1 cellular context compared by ENCODE assay signal in genomic region chr6:53795702-53796450, GRCh38.
A peak's percentile ranks its signal among the peaks of the same experiment; 100 is the strongest.
TF ChIP-seq lines count a peak whose summit lies in the region.

No MANE protein-coding gene starts in this region.

TF ChIP-seq in HepG2, 621 proteins besides CTCF, POLR2A, EP300 and RAD21 (continued from another document and continues in another):
- TF ChIP-seq FUBP1 (CRISPR knock-in tag; IDR thresholded peaks at IDR 0.05; ENCODE audit: borderline replicate concordance): no peak
- peak; percentile 24; the same call in 1 of the 2 replicates for TF ChIP-seq HOXA3 (CRISPR knock-in tag; IDR thresholded peaks at IDR 0.05)
- TF ChIP-seq AHDC1 (CRISPR knock-in tag; IDR thresholded peaks at IDR 0.05; ENCODE audit: borderline replicate concordance): peak; percentile 60; the same call in 1 of the 2 replicates
- peak; percentile 68 for TF ChIP-seq MEF2D (CRISPR knock-in tag; IDR thresholded peaks at IDR 0.05)
- no peak for TF ChIP-seq HOXA7 (CRISPR knock-in tag; IDR thresholded peaks at IDR 0.05)
- 0 out of 2 replicates have a peak, but pooled peaks have one; percentile 48 for TF ChIP-seq MTERF4 (CRISPR knock-in tag; IDR thresholded peaks at IDR 0.05)
- 0 out of 2 replicates have a peak, but pooled peaks have one; percentile 16 for TF ChIP-seq RCOR2 (CRISPR knock-in tag; IDR thresholded peaks at IDR 0.05)
- no peak for TF ChIP-seq EHMT2 (IDR thresholded peaks at IDR 0.05; ENCODE audit: borderline replicate concordance, low read depth, low read length)
- no peak for TF ChIP-seq ARID2 (CRISPR knock-in tag; IDR thresholded peaks at IDR 0.05; ENCODE audit: borderline replicate concordance)
- TF ChIP-seq GTF3A (CRISPR knock-in tag; conservative IDR thresholded peaks at IDR 0.05): no peak
- TF ChIP-seq ATF7-NPFF (CRISPR knock-in tag; IDR thresholded peaks at IDR 0.05; ENCODE audit: low read depth): peak; percentile 62; the same call in 1 of the 2 replicates
- TF ChIP-seq KLF6 (CRISPR knock-in tag; IDR thresholded peaks at IDR 0.05): 0 out of 2 replicates have a peak, but pooled peaks have one; percentile 47
- peak; percentile 64; the same call in 1 of the 2 replicates for TF ChIP-seq PITX1 (CRISPR knock-in tag; IDR thresholded peaks at IDR 0.05)
- TF ChIP-seq SAP130 (CRISPR knock-in tag; IDR thresholded peaks at IDR 0.05; ENCODE audit: low read depth): peak; percentile 67
- TF ChIP-seq BCLAF1 (IDR thresholded peaks at IDR 0.05): no peak
- no peak for TF ChIP-seq ZFP36L1 (CRISPR knock-in tag; IDR thresholded peaks at IDR 0.05)
- TF ChIP-seq ARID4A (CRISPR knock-in tag; IDR thresholded peaks at IDR 0.05; ENCODE audit: borderline replicate concordance): peak; percentile 67
- TF ChIP-seq SOX6 (IDR thresholded peaks at IDR 0.05): no peak
- 0 out of 2 replicates have a peak, but pooled peaks have one; percentile 19 for TF ChIP-seq SOX6 (CRISPR knock-in tag; IDR thresholded peaks at IDR 0.05)
- no peak for TF ChIP-seq NFIC (IDR thresholded peaks at IDR 0.05; ENCODE audit: low read length)
- peak; percentile 90 for TF ChIP-seq KMT2A (CRISPR knock-in tag; IDR thresholded peaks at IDR 0.05)
- TF ChIP-seq KDM5B (CRISPR knock-in tag; IDR thresholded peaks at IDR 0.05; ENCODE audit: borderline replicate concordance): peak; percentile 84
- TF ChIP-seq GATAD1 (CRISPR knock-in tag; IDR thresholded peaks at IDR 0.05): peak; percentile 56; the same call in 1 of the 2 replicates
- no peak for TF ChIP-seq ZNF549 (CRISPR knock-in tag; IDR thresholded peaks at IDR 0.05)
- TF ChIP-seq ZNF343 (CRISPR knock-in tag; IDR thresholded peaks at IDR 0.05): peak; percentile 52; the same call in 1 of the 2 replicates
- TF ChIP-seq FOXP4 (CRISPR knock-in tag; IDR thresholded peaks at IDR 0.05): peak; percentile 21
- peak; percentile 86 for TF ChIP-seq ZFX (CRISPR knock-in tag; IDR thresholded peaks at IDR 0.05; ENCODE audit: low read depth)
- TF ChIP-seq PCBP1 (IDR thresholded peaks at IDR 0.05; ENCODE audit: borderline replicate concordance, low read depth, low read length): 0 out of 2 replicates have a peak, but pooled peaks have one; percentile 15
- TF ChIP-seq MAFK (conservative IDR thresholded peaks at IDR 0.05 in 1 of 2, IDR thresholded peaks at IDR 0.05 in 1 of 2; ENCODE audit: low read length in 2 of 2): no peak
- TF ChIP-seq ZNF709 (CRISPR knock-in tag; IDR thresholded peaks at IDR 0.05): peak; percentile 89; the same call in 1 of the 2 replicates
- peak; percentile 77; the same call in 1 of the 2 replicates for TF ChIP-seq ZNF563 (CRISPR knock-in tag; IDR thresholded peaks at IDR 0.05)
- TF ChIP-seq E2F5 (CRISPR knock-in tag; conservative IDR thresholded peaks at IDR 0.05): 0 out of 2 replicates have a peak, but pooled peaks have one; percentile 40
- peak; percentile 93 for TF ChIP-seq ZNF414 (CRISPR knock-in tag; IDR thresholded peaks at IDR 0.05)
- TF ChIP-seq ZNF619 (CRISPR knock-in tag; IDR thresholded peaks at IDR 0.05): peak; percentile 39; the same call in 1 of the 2 replicates
- peak; percentile 55; the same call in 1 of the 2 replicates for TF ChIP-seq MXD4 (CRISPR knock-in tag; IDR thresholded peaks at IDR 0.05)
- TF ChIP-seq ZBTB7A (CRISPR knock-in tag; IDR thresholded peaks at IDR 0.05): peak; percentile 25; the same call in 1 of the 2 replicates
- TF ChIP-seq HIC2 (CRISPR knock-in tag; IDR thresholded peaks at IDR 0.05; ENCODE audit: low read depth): peak; percentile 35; the same call in 1 of the 2 replicates
